8 cellular contexts compared by ENCODE assay signal in the genomic region with DNA sequence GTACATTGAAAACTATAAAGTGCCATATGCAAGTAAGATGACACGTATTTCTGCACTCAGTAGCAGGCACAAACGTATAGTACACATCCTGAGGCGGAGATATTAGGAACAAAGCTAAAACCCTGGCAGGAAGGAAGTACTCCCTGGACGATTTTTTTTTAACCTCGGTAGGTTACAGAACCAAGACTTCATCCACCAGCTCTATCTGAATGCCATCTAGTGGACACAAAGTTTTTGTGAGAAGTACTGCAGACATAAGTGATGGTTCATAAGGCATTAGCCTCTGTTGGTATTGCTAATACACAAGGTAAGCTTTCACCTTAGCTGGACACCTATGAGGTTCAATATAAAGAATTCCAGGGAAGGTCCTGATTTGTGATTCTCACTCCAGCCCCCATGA.
DNase-seq lines count a peak whose midpoint lies in the region; ATAC-seq, FAIRE-seq and TF ChIP-seq lines count a peak whose summit lies in the region.

No MANE protein-coding gene starts in this region.

- ATAC-seq in CD4-positive, alpha-beta T cell (ENCODE audit: poor library complexity), result peak; percentile 29
- ATAC-seq in GM21390 (IDR thresholded peaks at IDR 0.05; ENCODE audit: unreplicated experiment) (peak; percentile 49), HG03521 (IDR thresholded peaks at IDR 0.05; ENCODE audit: unreplicated experiment) (no peak)

- H3K9me3 ChIP-seq in CD4-positive, alpha-beta T cell (ENCODE audit: control insufficient read depth, low read length), result no peaks in the 10 kb centered on the region
- no peaks in the 10 kb centered on the region for H3K9me3 ChIP-seq in H1 (ENCODE audit: insufficient read depth in 2 of 2, low read depth in 1 of 2, low read length in 1 of 2)

- H2BK120ac ChIP-seq in H1 (replicated peaks; ENCODE audit: low read depth, low read length), result no peak overlapping the region

- H3K4me2 ChIP-seq in H1 (ENCODE audit: insufficient read depth in 1 of 2, low read depth in 2 of 2, low read length in 2 of 2), result no peak overlapping the region

- H4K8ac ChIP-seq in H1 (ENCODE audit: extremely low read depth, insufficient read depth, low read length), result no peak overlapping the region

- H3K27me3 Mint-ChIP-seq in CD4-positive, alpha-beta T cell, result no peaks in the 10 kb centered on the region
- H3K27me3 Mint-ChIP-seq in progenitor cell of endocrine pancreas, result no peaks in the 10 kb centered on the region

- no peak overlapping the region for H2BK20ac ChIP-seq in H1 (ENCODE audit: low read length)

- no peaks in the 10 kb centered on the region; a peak in 1 of 7 replicates for H3K4me1 ChIP-seq in H1 (replicated peaks in 1 of 4; ENCODE audit: control insufficient read depth in 3 of 4, insufficient read depth in 4 of 4, low read length in 3 of 4)

- no peaks in the 10 kb centered on the region for H3K4me1 Mint-ChIP-seq in CD4-positive, alpha-beta T cell (ENCODE audit: low read depth)
- peaks cover 6% of the 10 kb centered on the region for H3K4me1 Mint-ChIP-seq in progenitor cell of endocrine pancreas (ENCODE audit: low read depth)

- H3K9me3 Mint-ChIP-seq in CD4-positive, alpha-beta T cell, result no peaks in the 10 kb centered on the region
- H3K9me3 Mint-ChIP-seq in progenitor cell of endocrine pancreas (ENCODE audit: low read depth), result no peaks in the 10 kb centered on the region

- H3K18ac ChIP-seq in H1 (ENCODE audit: extremely low read depth, low read length), result no peak overlapping the region

- no peaks in the 10 kb centered on the region for H3K36me3 ChIP-seq in H1 (ENCODE audit: control insufficient read depth in 2 of 4, insufficient read depth in 4 of 4, low read length in 3 of 4)

- 66% methylated on average over 5 of the region's 5 CpGs; no CpG with 5 or more reads in 1 of the 2 experiments for WGBS in H1 (ENCODE audit: extremely low coverage in 1 of 2, insufficient coverage in 1 of 2, insufficient read length in 1 of 2, insufficient replicate concordance in 2 of 2, low coverage in 1 of 2, low lambda C conversion rate in 2 of 2, missing lambda C conversion rate in 1 of 2), 2 experiments

- no peak overlapping the region for H3K56ac ChIP-seq in H1 (replicated peaks; ENCODE audit: insufficient read length, low read depth, low read length)

- POLR2A ChIA-PET in CD4-positive, alpha-beta T cell (lab: Charles Lee), result interaction anchor here (0.9 kb wide), 1 partner anchor 44 kb away, joined by 3 read pairs; no protein-coding TSS in a partner anchor
- POLR2A ChIA-PET in H1 (lab: Charles Lee; ENCODE audit: partially characterized antibody), result no interaction called here

- no peak for DNase-seq in CD4-positive, alpha-beta T cell
- DNase-seq in NCI-H526 (lab: John Stamatoyannopoulos, UW) (peak; percentile 9 to 58), H1 (ENCODE audit: low read depth in 1 of 2, low spot score in 2 of 2) (no peak), progenitor cell of endocrine pancreas (ENCODE audit: low spot score, unreplicated experiment) (no peak), OCI-M2 (lab: John Stamatoyannopoulos, UW; ENCODE audit: unreplicated experiment) (no peak), NCI-H2196 (lab: John Stamatoyannopoulos, UW; ENCODE audit: unreplicated experiment) (no peak)

- H3K27ac ChIP-seq in CD4-positive, alpha-beta T cell (ENCODE audit: low read depth, low read length), result no peak overlapping the region
- H3K27ac ChIP-seq in H1 (ENCODE audit: low read depth, low read length), result no peak overlapping the region

- H3K4ac ChIP-seq in H1 (replicated peaks; ENCODE audit: insufficient read length, low read depth, low read length), result no peak overlapping the region

- intact Hi-C loops in CD4-positive, alpha-beta T cell (cut with DNase I, micrococcal nuclease), result loop anchor here in 1 of 2 experiments (2.0 kb wide), 1 partner anchor 42 kb away; no protein-coding TSS in a partner anchor

- H3K23me2 ChIP-seq in H1 (ENCODE audit: low read depth, low read length), result no peaks in the 10 kb centered on the region

- FAIRE-seq in H1 (lab: Jason Lieb, UNC), result peak; percentile 39

- no peak overlapping the region for H3K9ac ChIP-seq in H1 (replicated peaks in 1 of 4; ENCODE audit: extremely low read depth in 1 of 4, low read depth in 3 of 4, low read length in 3 of 4)

- H3K23ac ChIP-seq in H1 (ENCODE audit: insufficient read length), result no peak overlapping the region

- H3K4me3 ChIP-seq in H1 (ENCODE audit: extremely low read depth in 1 of 4, insufficient read depth in 2 of 4, low read depth in 3 of 4, low read length in 4 of 4), result no peak overlapping the region

- H3K79me1 ChIP-seq in H1 (ENCODE audit: low read depth, low read length), result no peaks in the 10 kb centered on the region

- no peak overlapping the region for H2BK15ac ChIP-seq in H1 (ENCODE audit: low read length)

- no peak overlapping the region for H2BK5ac ChIP-seq in H1 (ENCODE audit: low read depth, low read length)

- no peak overlapping the region for H4K5ac ChIP-seq in H1 (ENCODE audit: insufficient read length, low read depth, low read length)

- H3K36me3 Mint-ChIP-seq in CD4-positive, alpha-beta T cell (ENCODE audit: low read depth), result no peaks in the 10 kb centered on the region
- no peaks in the 10 kb centered on the region for H3K36me3 Mint-ChIP-seq in progenitor cell of endocrine pancreas (ENCODE audit: insufficient read depth)

- no peak overlapping the region for H3K14ac ChIP-seq in H1 (ENCODE audit: insufficient read length)

- H4K20me1 ChIP-seq in H1 (replicated peaks in 1 of 2; ENCODE audit: control insufficient read depth in 1 of 2, insufficient read depth in 2 of 2, low read length in 2 of 2), result no peaks in the 10 kb centered on the region

- peak; percentile 28 for TF ChIP-seq CTCF in CD4-positive, alpha-beta T cell (IDR thresholded peaks at IDR 0.05)
- peak in 2 of 3 experiments; percentile 25 to 42; a peak in 2 of 4 replicates for TF ChIP-seq CTCF in H1 (IDR thresholded peaks at IDR 0.05; ENCODE audit: control extremely low read depth in 1 of 3, insufficient read depth in 1 of 3, low read depth in 1 of 3, low read length in 3 of 3)
- TF ChIP-seq CTCF in progenitor cell of endocrine pancreas (IDR thresholded peaks at IDR 0.05; ENCODE audit: unreplicated experiment), result peak; percentile 22

- H4K91ac ChIP-seq in H1 (replicated peaks; ENCODE audit: insufficient read length, low read length), result no peak overlapping the region

- no peaks in the 10 kb centered on the region for H3K79me2 ChIP-seq in H1 (ENCODE audit: control insufficient read depth in 1 of 2, insufficient read depth in 2 of 2, low read length in 2 of 2)

- no peak overlapping the region for H2BK12ac ChIP-seq in H1 (ENCODE audit: low read depth, low read length)

- peak; percentile 36 to 59 for TF ChIP-seq RAD21 in H1 (IDR thresholded peaks at IDR 0.05 in 1 of 2, conservative IDR thresholded peaks at IDR 0.05 in 1 of 2; ENCODE audit: low read depth in 2 of 2, low read length in 2 of 2)

- CTCF ChIA-PET in CD4-positive, alpha-beta T cell (lab: Charles Lee), result interaction anchor here (0.7 to 2.0 kb wide), 3 partner anchors 10 to 1239 kb away, joined by 3 to 11 read pairs (median 3); no protein-coding TSS in a partner anchor
- CTCF ChIA-PET in H1 (lab: Charles Lee; ENCODE audit: partially characterized antibody), result interaction anchor here (0.5 to 4.6 kb wide), 27 partner anchors 8 to 1715 kb away, joined by 3 to 35 read pairs (median 4); no protein-coding TSS in a partner anchor

- TF ChIP-seq POLR2A in H1 (IDR thresholded peaks at IDR 0.05; ENCODE audit: control extremely low read depth in 1 of 2, low read depth in 2 of 2, low read length in 2 of 2), result no peak

- no peak overlapping the region for H3K4me3 Mint-ChIP-seq in CD4-positive, alpha-beta T cell
- no peak overlapping the region for H3K4me3 Mint-ChIP-seq in progenitor cell of endocrine pancreas (ENCODE audit: low read depth)

- no peak for TF ChIP-seq EP300 in H1 (IDR thresholded peaks at IDR 0.05; ENCODE audit: borderline replicate concordance in 1 of 2, low read depth in 2 of 2, low read length in 2 of 2)

- H3K27me3 ChIP-seq in CD4-positive, alpha-beta T cell (ENCODE audit: control insufficient read depth, insufficient read depth, low read length), result no peaks in the 10 kb centered on the region
- no peaks in the 10 kb centered on the region for H3K27me3 ChIP-seq in H1 (replicated peaks in 1 of 4; ENCODE audit: control insufficient read depth in 3 of 4, extremely low read depth in 1 of 4, insufficient read depth in 3 of 4, low read length in 3 of 4)

- no peak overlapping the region for H3K27ac Mint-ChIP-seq in CD4-positive, alpha-beta T cell
- no peak overlapping the region for H3K27ac Mint-ChIP-seq in progenitor cell of endocrine pancreas

- H2AK5ac ChIP-seq in H1 (ENCODE audit: low read depth, low read length), result no peak overlapping the region

- no peak overlapping the region for H2AFZ ChIP-seq in H1 (ENCODE audit: low read length)

TF ChIP-seq in H1, 55 proteins besides CTCF, POLR2A, EP300 and RAD21:
- TF ChIP-seq ATF2 (IDR thresholded peaks at IDR 0.05; ENCODE audit: low read length) (no peak), TAF7 (optimal IDR thresholded peaks at IDR 0.05; ENCODE audit: borderline replicate concordance, low read depth, low read length) (no peak), FOSL1 (IDR thresholded peaks at IDR 0.05; ENCODE audit: insufficient read depth, low read depth, low read length) (no peak), NANOG (IDR thresholded peaks at IDR 0.05; ENCODE audit: insufficient read depth, low read depth, low read length, poor library complexity, severe bottlenecking) (no peak), PHF8 (conservative IDR thresholded peaks at IDR 0.05; ENCODE audit: low read depth, low read length) (no peak), CREB1 (IDR thresholded peaks at IDR 0.05) (no peak)

Comparison
In these comparisons a context has a peak if more than half of its experiments do, and no peak if none do; other contexts are left out.
1. DNase-seq: peak in NCI-H526 (2 of 2); none in CD4-positive, alpha-beta T cell (0 of 10), H1 (0 of 2), progenitor cell of endocrine pancreas (single experiment), OCI-M2 (single experiment) and NCI-H2196 (single experiment).
2. Peak in every context shown above with its lines, with median percentiles within 50 percentile points of each other: CTCF ChIP-seq.